In the genomic region with DNA sequence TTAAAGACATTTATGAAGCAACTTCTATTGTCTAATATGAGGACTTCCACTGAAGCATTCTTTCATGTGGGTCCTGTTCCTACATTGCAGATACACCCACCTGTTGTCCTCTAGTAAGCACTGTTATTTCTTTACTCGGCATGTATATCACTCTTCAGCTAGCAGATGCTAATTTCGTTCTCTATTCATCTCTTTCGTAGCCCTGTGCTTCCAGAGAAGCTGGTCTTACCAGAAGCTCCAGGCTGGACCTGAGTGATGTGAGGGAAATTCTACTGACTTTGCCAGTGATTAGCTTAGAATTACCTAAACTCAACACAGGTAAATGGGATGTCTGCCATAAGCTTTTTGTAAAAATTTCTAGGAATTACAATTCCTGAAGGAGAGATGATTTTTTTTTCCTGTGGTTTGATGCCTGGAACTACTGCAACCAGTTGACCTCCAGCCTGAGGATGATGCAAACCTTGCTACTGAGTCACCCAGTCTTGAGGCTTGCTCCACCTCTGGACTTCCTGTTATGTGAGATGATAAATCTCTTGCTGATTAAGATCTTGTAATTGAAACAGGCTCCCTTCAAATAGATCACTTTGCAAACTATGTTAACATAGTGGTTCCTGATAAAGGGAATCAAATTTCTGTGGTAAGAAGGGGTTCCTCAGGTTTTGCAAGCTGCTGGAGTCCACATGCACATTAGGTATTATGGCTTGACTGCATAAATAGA, we compare ENCODE assay signal across 13 cellular contexts. TPM values are rescaled to one million over a fixed set of nuclear protein-coding genes. Genes with fewer than 3 reads are reported as not detected.
DNase-seq lines count a peak whose midpoint lies in the region; TF ChIP-seq lines count a peak whose summit lies in the region.
"Had no signal": no experiment of that assay in that cellular context is flagged by ENCODE, and none has a peak within 500 bp of the region (broad histone marks: within the 10 kb centered on the region; RNA-seq: fewer than 3 reads in every experiment).

No MANE protein-coding gene starts in this region.

- DNase-seq in HPDE6-E6E7 (ENCODE audit: extremely low spot score) = peak; percentile 80
- DNase-seq in RKO (ENCODE audit: low spot score) = peak; percentile 78
- peak; percentile 68 for DNase-seq in epithelial cell of proximal tubule (ENCODE audit: low read depth)
- DNase-seq in smooth muscle cell (lab: John Stamatoyannopoulos, UW; ENCODE audit: unreplicated experiment) = no peak
- no peak for DNase-seq in NCI-H128 (lab: John Stamatoyannopoulos, UW; ENCODE audit: unreplicated experiment)
- DNase-seq in activated effector memory CD4-positive, alpha-beta T cell treated with anti-CD3 and anti-CD28 coated beads, Interleukin-2, amount 50 U/mL, for 16 hours = no peak
- DNase-seq in NCI-H1436 (lab: John Stamatoyannopoulos, UW) = no peak
- DNase-seq: activated T-cell treated with anti-CD3 and anti-CD28 coated beads for 4 hours; cerebellar nuclear complex; NCI-H2227 treated with DMSO at 0.1 percent for 48 hours; stimulated activated CD4-positive, alpha-beta T cell treated with anti-CD3 and anti-CD28 coated beads, Interleukin-1b, Interleukin-23, amount 100 ng/mL, for 48 hours had no signal

- H3K36me3 ChIP-seq in smooth muscle cell (ENCODE audit: low read depth) = no peaks in the 10 kb centered on the region
- H3K36me3 ChIP-seq: suprapubic skin had no signal

- H3K27ac ChIP-seq in smooth muscle cell (ENCODE audit: low read depth) = peak overlapping the region; percentile 65
- H3K27ac ChIP-seq: suprapubic skin had no signal

- no peak overlapping the region for H2AFZ ChIP-seq in smooth muscle cell (ENCODE audit: low read depth)

- H3K27me3 ChIP-seq in smooth muscle cell (ENCODE audit: low read depth) = no peaks in the 10 kb centered on the region
- H3K27me3 ChIP-seq: suprapubic skin had no signal

- WGBS in smooth muscle cell (ENCODE audit: low lambda C conversion rate) = 54% methylated on average over 3 of the region's 3 CpGs

- peak overlapping the region; percentile 41 for H3K4me2 ChIP-seq in smooth muscle cell

- TF ChIP-seq CTCF in epithelial cell of proximal tubule (conservative IDR thresholded peaks at IDR 0.05; ENCODE audit: low read depth, low read length) (no peak), smooth muscle cell (IDR thresholded peaks at IDR 0.05; ENCODE audit: borderline replicate concordance, insufficient read depth, poor library complexity, severe bottlenecking) (no peak)

- no peaks in the 10 kb centered on the region for H3K9me3 ChIP-seq in smooth muscle cell (replicated peaks; ENCODE audit: low read depth)
- H3K9me3 ChIP-seq: suprapubic skin had no signal

- H3F3A ChIP-seq in smooth muscle cell (ENCODE audit: low read depth) = no peaks in the 10 kb centered on the region

- H4K20me1 ChIP-seq in smooth muscle cell (ENCODE audit: low read depth) = no peaks in the 10 kb centered on the region

- peaks cover 11% of the 10 kb centered on the region for H3K4me1 ChIP-seq in smooth muscle cell (ENCODE audit: low read depth)
- H3K4me1 ChIP-seq: suprapubic skin had no signal

- no peak overlapping the region for H3K4me3 ChIP-seq in epithelial cell of proximal tubule (ENCODE audit: low read depth, low read length)
- H3K4me3 ChIP-seq in smooth muscle cell = no peak overlapping the region
- H3K4me3 ChIP-seq: suprapubic skin had no signal

- H3K9ac ChIP-seq in smooth muscle cell (ENCODE audit: low read depth) = no peak overlapping the region

- no peaks in the 10 kb centered on the region for H3K79me2 ChIP-seq in smooth muscle cell (ENCODE audit: low read depth)

RNA-seq across cellular contexts. Expression of gene SPINK5, which starts 52.2 kb away (rescaled TPM):
- not detected in 2 replicates for total RNA-seq in epithelial cell of proximal tubule
- 25.3 and 33.1 TPM in 2 replicates for total RNA-seq in smooth muscle cell
- polyA plus RNA-seq in smooth muscle cell = 6.4 and 10.0 TPM in 2 replicates
- total RNA-seq: natural killer cell treated with Interleukin-12 subunit alpha and Interleukin-12 subunit beta and Interleukin-15 and Interleukin-18, amount 100 ng/mL, for 72 hours had no signal

Comparison
In these comparisons a context has a peak if more than half of its experiments do, and no peak if none do; other contexts are left out.
1. DNase-seq: peak in HPDE6-E6E7 (single experiment), RKO (single experiment) and epithelial cell of proximal tubule (single experiment); none in smooth muscle cell (single experiment), NCI-H128 (single experiment), activated effector memory CD4-positive, alpha-beta T cell treated with anti-CD3 and anti-CD28 coated beads, Interleukin-2, amount 50 U/mL, for 16 hours (single experiment) and NCI-H1436 (single experiment).
2. RNA of gene SPINK5, which starts 52.2 kb away (total RNA-seq): 25.3 to 33.1 TPM in smooth muscle cell; not detected in epithelial cell of proximal tubule; every median in the first group is over 10 times any median in the second.